In the genomic region with DNA sequence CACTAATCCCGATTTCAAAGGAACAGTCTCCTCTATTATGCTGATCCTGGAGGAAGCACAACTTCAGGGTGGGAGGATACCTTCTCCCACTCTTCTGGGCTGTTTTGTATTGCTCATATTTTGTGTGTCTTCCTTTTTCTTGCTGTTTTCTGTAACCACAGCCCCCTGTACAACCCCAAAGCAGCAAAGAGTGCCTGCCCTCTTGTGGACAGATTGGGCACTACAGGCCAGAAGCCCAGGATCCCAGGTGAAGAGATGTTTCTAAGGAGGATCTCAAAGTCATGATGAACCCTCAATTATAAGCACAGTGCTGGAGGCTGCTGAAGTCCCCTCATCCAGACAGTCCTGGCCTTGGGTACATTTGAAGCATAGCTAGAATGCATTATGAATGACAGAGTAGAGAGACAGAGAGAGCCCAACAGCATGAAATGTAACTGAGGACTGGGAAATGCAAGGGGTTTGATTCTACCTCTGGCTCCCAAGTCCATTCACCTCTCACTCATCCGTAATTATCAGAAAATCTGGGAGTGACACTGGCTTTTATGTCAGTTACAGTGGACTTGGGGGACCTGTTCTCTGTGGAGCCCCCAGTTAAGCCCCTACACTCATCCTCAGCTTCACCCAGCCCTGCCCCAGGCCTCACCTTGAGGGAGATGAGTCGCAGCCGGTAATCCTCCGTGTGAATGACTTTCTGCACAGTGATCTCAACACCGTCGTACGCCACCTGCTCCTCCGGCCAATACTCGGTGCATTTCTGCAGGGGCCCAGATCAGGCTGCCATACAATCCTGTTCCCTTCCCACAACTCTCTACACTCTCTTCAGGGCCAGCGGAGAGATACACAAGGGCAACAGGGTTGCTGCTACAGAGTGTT, we compare ENCODE assay signal across 8 cellular contexts. TPM values are rescaled to one million over a fixed set of nuclear protein-coding genes. Genes with fewer than 3 reads are reported as not detected.
A peak's percentile ranks its signal among the peaks of the same experiment; 100 is the strongest.
DNase-seq lines count a peak whose midpoint lies in the region; ATAC-seq and TF ChIP-seq lines count a peak whose summit lies in the region.

No MANE protein-coding gene starts in this region.

- H3K4me3 Mint-ChIP-seq in GM23338, result no peak overlapping the region
- no peak overlapping the region for H3K4me3 Mint-ChIP-seq in naive thymus-derived CD4-positive, alpha-beta T cell

- H3K9me2 ChIP-seq in GM23338 (ENCODE audit: insufficient read depth), result no peaks in the 10 kb centered on the region

- H3K9ac ChIP-seq in DND-41 (ENCODE audit: low read depth, low read length), result no peak overlapping the region

- POLR2A ChIA-PET in naive thymus-derived CD4-positive, alpha-beta T cell (lab: Charles Lee), result interaction anchor here (0.6 to 1.8 kb wide), 3 partner anchors 10 to 192 kb away, joined by 3 to 6 read pairs (median 5); a partner anchor contains a TSS

- no peaks in the 10 kb centered on the region for H4K20me1 ChIP-seq in DND-41 (ENCODE audit: insufficient read depth, low read length)
- no peaks in the 10 kb centered on the region for H4K20me1 ChIP-seq in GM23338 (replicated peaks; ENCODE audit: insufficient read depth)

- no peaks in the 10 kb centered on the region for H3K9me3 ChIP-seq in DND-41 (ENCODE audit: insufficient read depth, low read length, severe bottlenecking)
- H3K9me3 ChIP-seq in naive thymus-derived CD4-positive, alpha-beta T cell (ENCODE audit: control insufficient read depth in 2 of 3, low read length in 3 of 3), result no peaks in the 10 kb centered on the region

- H3K4me2 ChIP-seq in DND-41 (ENCODE audit: insufficient read depth, low read length) (no peak overlapping the region), GM23338 (no peak overlapping the region)

- ATAC-seq in DND-41 (ENCODE audit: insufficient read depth, low read depth), result peak; percentile 79
- ATAC-seq in GM23338, result peak; percentile 56
- ATAC-seq in naive thymus-derived CD4-positive, alpha-beta T cell, result peak; percentile 79
- ATAC-seq in stimulated activated naive CD8-positive, alpha-beta T cell treated with anti-CD3 and anti-CD28 coated beads, Interleukin-15, Interleukin-2, amounts not matched to agents 100 U/mL and 50 U/mL, for 24 hours, result peak; percentile 41
- ATAC-seq in GM21367 (IDR thresholded peaks at IDR 0.05; ENCODE audit: unreplicated experiment), result no peak

- CTCF ChIA-PET in naive thymus-derived CD4-positive, alpha-beta T cell (lab: Charles Lee), result interaction anchor here (0.7 to 3.0 kb wide), 8 partner anchors 8 to 617 kb away, joined by 3 to 24 read pairs (median 4); no protein-coding TSS in a partner anchor

- H3F3A ChIP-seq in GM23338 (replicated peaks; ENCODE audit: low read depth), result no peaks in the 10 kb centered on the region

- H3K79me2 ChIP-seq in DND-41 (ENCODE audit: insufficient read depth, low read length), result no peaks in the 10 kb centered on the region
- H3K79me2 ChIP-seq in GM23338 (replicated peaks; ENCODE audit: insufficient read depth), result no peaks in the 10 kb centered on the region

- H3K4me3 ChIP-seq in DND-41 (ENCODE audit: low read depth in 1 of 2, low read length in 2 of 2) (no peak overlapping the region), GM23338 (no peak overlapping the region)
- H3K4me3 ChIP-seq in naive thymus-derived CD4-positive, alpha-beta T cell (ENCODE audit: low read length), result no peak overlapping the region

- no peak overlapping the region for H3K27ac Mint-ChIP-seq in GM23338
- peak overlapping the region in 1 of 9 donors; percentile 32 for H3K27ac Mint-ChIP-seq in naive thymus-derived CD4-positive, alpha-beta T cell

- peaks cover 2% of the 10 kb centered on the region for H3K27me3 Mint-ChIP-seq in GM23338 (ENCODE audit: insufficient read depth, low read depth, poor library complexity)
- peaks cover 0 to 9% (median 0%) of the 10 kb centered on the region in 5 donors for H3K27me3 Mint-ChIP-seq in naive thymus-derived CD4-positive, alpha-beta T cell

- H2AFZ ChIP-seq in DND-41 (ENCODE audit: low read depth, low read length), result peak overlapping the region; percentile 70
- H2AFZ ChIP-seq in GM23338, result no peak overlapping the region

- peak; percentile 73 for DNase-seq in DND-41
- peak; percentile 56 for DNase-seq in GM23338 (ENCODE audit: low spot score)
- peak; percentile 31 for DNase-seq in NCI-H69 (lab: John Stamatoyannopoulos, UW)
- DNase-seq in activated CD8-positive, alpha-beta memory T cell treated with anti-CD3 and anti-CD28 coated beads for 48 hours (ENCODE audit: low read depth in 2 of 3, low spot score in 2 of 3), result peak; percentile 31 to 58 (median 51)
- DNase-seq in epidermal melanocyte (ENCODE audit: insufficient read length, low spot score), result peak; percentile 88
- peak; percentile 44 to 81 (median 65) for DNase-seq in naive thymus-derived CD4-positive, alpha-beta T cell
- DNase-seq in stimulated activated naive CD8-positive, alpha-beta T cell treated with anti-CD3 and anti-CD28 coated beads, Interleukin-15, Interleukin-2, amounts not matched to agents 100 U/mL and 50 U/mL, for 24 hours, result peak; percentile 75

- no peak overlapping the region for H3K27ac ChIP-seq in DND-41 (ENCODE audit: low read length)
- no peak overlapping the region for H3K27ac ChIP-seq in GM23338 (ENCODE audit: low read depth)
- no peak overlapping the region for H3K27ac ChIP-seq in naive thymus-derived CD4-positive, alpha-beta T cell (ENCODE audit: low read depth, low read length)

- intact Hi-C loops in naive thymus-derived CD4-positive, alpha-beta T cell (cut with micrococcal nuclease), result loop anchor here (1.0 to 5.0 kb wide), 7 partner anchors 59 to 617 kb away; a partner anchor contains a TSS

- peak; percentile 99 for TF ChIP-seq CTCF in DND-41 (IDR thresholded peaks at IDR 0.05; ENCODE audit: borderline replicate concordance, extremely low read depth, low read length, poor library complexity, severe bottlenecking)
- TF ChIP-seq CTCF in GM23338 (conservative IDR thresholded peaks at IDR 0.05; ENCODE audit: low read depth in 2 of 2), result peak; percentile 88 to 99

- no peaks in the 10 kb centered on the region; the same call in 2 of the 3 replicates for H3K36me3 Mint-ChIP-seq in GM23338 (ENCODE audit: low read depth)
- H3K36me3 Mint-ChIP-seq in naive thymus-derived CD4-positive, alpha-beta T cell, result no peaks in the 10 kb centered on the region

- H3K9me3 Mint-ChIP-seq in GM23338, result no peaks in the 10 kb centered on the region
- no peaks in the 10 kb centered on the region for H3K9me3 Mint-ChIP-seq in naive thymus-derived CD4-positive, alpha-beta T cell

- peaks cover 13% of the 10 kb centered on the region for H3K4me1 Mint-ChIP-seq in GM23338
- H3K4me1 Mint-ChIP-seq in naive thymus-derived CD4-positive, alpha-beta T cell, result peaks cover 4 to 15% (median 13%) of the 10 kb centered on the region in 7 donors

- H3K36me3 ChIP-seq in DND-41 (ENCODE audit: insufficient read depth, low read length) (no peaks in the 10 kb centered on the region), GM23338 (ENCODE audit: insufficient read depth) (no peaks in the 10 kb centered on the region)
- H3K36me3 ChIP-seq in naive thymus-derived CD4-positive, alpha-beta T cell (ENCODE audit: control insufficient read depth in 2 of 3, insufficient read depth in 3 of 3, low read length in 3 of 3), result no peaks in the 10 kb centered on the region

- H3K27me3 ChIP-seq in DND-41 (ENCODE audit: insufficient read depth, low read length, poor library complexity), result peaks cover 2% of the 10 kb centered on the region
- no peaks in the 10 kb centered on the region for H3K27me3 ChIP-seq in GM23338 (ENCODE audit: insufficient read depth)
- H3K27me3 ChIP-seq in naive thymus-derived CD4-positive, alpha-beta T cell (ENCODE audit: control insufficient read depth in 2 of 2, insufficient read depth in 2 of 2, low read length in 2 of 2), result no peaks in the 10 kb centered on the region

- H3K4me1 ChIP-seq in DND-41 (ENCODE audit: insufficient read depth, low read length) (peaks cover 13% of the 10 kb centered on the region), GM23338 (ENCODE audit: insufficient read depth) (no peaks in the 10 kb centered on the region)
- peaks cover 5 to 6% of the 10 kb centered on the region in 2 donors for H3K4me1 ChIP-seq in naive thymus-derived CD4-positive, alpha-beta T cell (ENCODE audit: control insufficient read depth in 2 of 2, insufficient read depth in 2 of 2, low read length in 2 of 2)

TF ChIP-seq in GM23338, 12 proteins besides CTCF, POLR2A, EP300 and RAD21 (continues in another document):
- TF ChIP-seq, protein P1, sequence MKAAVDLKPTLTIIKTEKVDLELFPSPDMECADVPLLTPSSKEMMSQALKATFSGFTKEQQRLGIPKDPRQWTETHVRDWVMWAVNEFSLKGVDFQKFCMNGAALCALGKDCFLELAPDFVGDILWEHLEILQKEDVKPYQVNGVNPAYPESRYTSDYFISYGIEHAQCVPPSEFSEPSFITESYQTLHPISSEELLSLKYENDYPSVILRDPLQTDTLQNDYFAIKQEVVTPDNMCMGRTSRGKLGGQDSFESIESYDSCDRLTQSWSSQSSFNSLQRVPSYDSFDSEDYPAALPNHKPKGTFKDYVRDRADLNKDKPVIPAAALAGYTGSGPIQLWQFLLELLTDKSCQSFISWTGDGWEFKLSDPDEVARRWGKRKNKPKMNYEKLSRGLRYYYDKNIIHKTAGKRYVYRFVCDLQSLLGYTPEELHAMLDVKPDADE (IDR thresholded peaks at IDR 0.05), result no peak
- no peak for TF ChIP-seq EZH2phosphoT487 (IDR thresholded peaks at IDR 0.05; ENCODE audit: unreplicated experiment)
- no peak for TF ChIP-seq NANOG (IDR thresholded peaks at IDR 0.05; ENCODE audit: borderline replicate concordance)
- TF ChIP-seq EZH2 (IDR thresholded peaks at IDR 0.05; ENCODE audit: low read depth, unreplicated experiment), result no peak

RNA-seq across cellular contexts. Expression of a gene that starts 6.2 kb away (rescaled TPM):
- not detected in 2 replicates for total RNA-seq in GM23338 (2014; rRNA removed; shearing (Covaris generic))
- 0.37 and 0.85 TPM in 2 replicates for polyA plus RNA-seq in GM23338 (2016; fragmentation: Nextera tagmentation; extraction: Ambion mirVana)
- total RNA-seq in naive thymus-derived CD4-positive, alpha-beta T cell, result 1 to 10 TPM; 1.5 to 5.8 (median 4.5) TPM
- 1 to 10 TPM; 2.0 to 2.6 TPM for polyA plus RNA-seq in naive thymus-derived CD4-positive, alpha-beta T cell

RNA-seq across cellular contexts. Expression of a gene that starts 33.6 kb away (rescaled TPM):
- 0.45 and 0.70 TPM in 2 replicates for total RNA-seq in GM23338 (2014; rRNA removed; shearing (Covaris generic))
- polyA plus RNA-seq in GM23338 (2016; fragmentation: Nextera tagmentation; extraction: Ambion mirVana), result 0.91 and 0.99 TPM in 2 replicates
- 1 to 10 TPM in 4 of 5 experiments, under 1 TPM in 1; 0.53 to 6.5 (median 5.5) TPM for total RNA-seq in naive thymus-derived CD4-positive, alpha-beta T cell
- 1 to 10 TPM in 1 of 2 donors, under 1 TPM in 1; 0.69 to 1.3 TPM for polyA plus RNA-seq in naive thymus-derived CD4-positive, alpha-beta T cell

RNA-seq across cellular contexts. Expression of a gene that starts 59.4 kb away (rescaled TPM):
- 4.9 and 5.7 TPM in 2 replicates for total RNA-seq in GM23338 (2014; rRNA removed; shearing (Covaris generic))
- 3.6 and 3.7 TPM in 2 replicates for polyA plus RNA-seq in GM23338 (2016; fragmentation: Nextera tagmentation; extraction: Ambion mirVana)
- total RNA-seq in naive thymus-derived CD4-positive, alpha-beta T cell, result not detected
- polyA plus RNA-seq in naive thymus-derived CD4-positive, alpha-beta T cell, result not detected

Comparison
In these comparisons a context has a peak if more than half of its experiments do, and no peak if none do; other contexts are left out.
1. DNase-seq: peak in every context shown above with its lines; median percentile 88 in epidermal melanocyte; 75 in stimulated activated naive CD8-positive, alpha-beta T cell treated with anti-CD3 and anti-CD28 coated beads, Interleukin-15, Interleukin-2, amounts not matched to agents 100 U/mL and 50 U/mL, for 24 hours; 73 in DND-41; 65 in naive thymus-derived CD4-positive, alpha-beta T cell; 56 in GM23338; 51 in activated CD8-positive, alpha-beta memory T cell treated with anti-CD3 and anti-CD28 coated beads for 48 hours; 31 in NCI-H69.